8 cellular contexts compared by ENCODE assay signal in the genomic region with DNA sequence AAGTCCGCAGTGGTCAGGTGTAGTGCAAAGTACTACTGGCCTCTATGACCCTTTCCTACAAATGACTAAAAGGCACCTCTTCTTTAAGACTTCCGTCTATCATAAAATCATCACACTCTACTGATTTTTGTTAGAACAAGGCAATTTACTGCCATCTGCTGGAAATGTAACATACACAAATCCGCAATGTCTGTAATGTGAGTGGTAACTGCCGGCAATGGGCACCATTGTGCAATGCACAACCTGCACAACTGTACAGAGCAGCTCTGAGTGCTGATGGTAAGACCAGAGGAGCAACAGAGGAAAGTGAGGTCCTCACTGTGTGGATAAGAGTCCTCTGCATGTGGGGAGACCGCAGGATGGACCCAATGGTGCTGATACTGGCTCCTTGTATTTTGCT.
DNase-seq lines count a peak whose midpoint lies in the region; ATAC-seq, FAIRE-seq and TF ChIP-seq lines count a peak whose summit lies in the region.

No MANE protein-coding gene starts in this region.

- H3K27me3 Mint-ChIP-seq in activated T-helper 2 cell treated with anti-CD3 and anti-CD28 coated beads, Interferon-gamma antibody, Interleukin-2, Interleukin-4, amounts not matched to agents 10 μg/mL and 5 μg/mL and 100 μg/mL, durations not matched to agents 14 hours and 24 hours and 36 hours (ENCODE audit: low read depth) = no peaks in the 10 kb centered on the region

- CTCF ChIA-PET in RWPE1 (lab: Yijun Ruan, JAX) = no interaction called here

- no peak overlapping the region for H3K4me3 ChIP-seq in kidney (ENCODE audit: low read length in 2 of 2)

- H3K9me3 ChIP-seq in kidney (ENCODE audit: control insufficient read depth in 1 of 2, low read length in 2 of 2) = no peaks in the 10 kb centered on the region

- no peak overlapping the region for H3K4me3 Mint-ChIP-seq in activated T-helper 2 cell treated with anti-CD3 and anti-CD28 coated beads, Interferon-gamma antibody, Interleukin-2, Interleukin-4, amounts not matched to agents 10 μg/mL and 5 μg/mL and 100 μg/mL, durations not matched to agents 14 hours and 24 hours and 36 hours (ENCODE audit: low read depth)

- H3K27ac ChIP-seq in RWPE1 (no peak overlapping the region), kidney (ENCODE audit: low read depth in 2 of 2, low read length in 2 of 2) (no peak overlapping the region)

- H3K4me1 ChIP-seq in kidney (ENCODE audit: control insufficient read depth in 1 of 2, insufficient read depth in 1 of 2, low read depth in 1 of 2, low read length in 2 of 2) = no peaks in the 10 kb centered on the region

- H3K4me1 Mint-ChIP-seq in activated T-helper 2 cell treated with anti-CD3 and anti-CD28 coated beads, Interferon-gamma antibody, Interleukin-2, Interleukin-4, amounts not matched to agents 10 μg/mL and 5 μg/mL and 100 μg/mL, durations not matched to agents 14 hours and 24 hours and 36 hours (ENCODE audit: low read depth) = no peaks in the 10 kb centered on the region

- FAIRE-seq in kidney (lab: Jason Lieb, UNC) = no peak

- H3K27ac Mint-ChIP-seq in activated T-helper 2 cell treated with anti-CD3 and anti-CD28 coated beads, Interferon-gamma antibody, Interleukin-2, Interleukin-4, amounts not matched to agents 10 μg/mL and 5 μg/mL and 100 μg/mL, durations not matched to agents 14 hours and 24 hours and 36 hours = no peak overlapping the region

- no peaks in the 10 kb centered on the region for H3K36me3 ChIP-seq in kidney (ENCODE audit: control insufficient read depth in 1 of 2, insufficient read depth in 2 of 2, low read length in 2 of 2)

- ATAC-seq in HG02885 (IDR thresholded peaks at IDR 0.05; ENCODE audit: poor library complexity, unreplicated experiment) (peak; percentile 66), GM21529 (IDR thresholded peaks at IDR 0.05; ENCODE audit: unreplicated experiment) (no peak), GM21360 (IDR thresholded peaks at IDR 0.05; ENCODE audit: unreplicated experiment) (no peak)

- intact Hi-C loops in kidney (cut with DNase I) = no loop called here
- intact Hi-C loops in activated T-helper 2 cell treated with anti-CD3 and anti-CD28 coated beads, Interferon-gamma antibody, Interleukin-2, Interleukin-4, amounts not matched to agents 10 μg/mL and 5 μg/mL and 100 μg/mL, durations not matched to agents 14 hours and 24 hours and 36 hours (cut with micrococcal nuclease) = no loop called here

- TF ChIP-seq CTCF in RWPE1 (conservative IDR thresholded peaks at IDR 0.05; ENCODE audit: low read depth) (peak; percentile 18; the same call in 1 of the 2 replicates), kidney (IDR thresholded peaks at IDR 0.05; ENCODE audit: borderline replicate concordance, extremely low read depth, insufficient read depth) (peak; percentile 6)

- peak; percentile 68 for DNase-seq in Ammon's horn (ENCODE audit: low spot score)
- DNase-seq in RWPE1 (ENCODE audit: low spot score) = peak; percentile 20
- DNase-seq in kidney = no peak
- DNase-seq in COLO829 (ENCODE audit: low spot score) = no peak
- no peak for DNase-seq in activated T-helper 2 cell treated with anti-CD3 and anti-CD28 coated beads, Interferon-gamma antibody, Interleukin-2, Interleukin-4, amounts not matched to agents 10 μg/mL and 5 μg/mL and 100 μg/mL, durations not matched to agents 14 hours and 24 hours and 36 hours (ENCODE audit: low spot score)

- H3K9me3 Mint-ChIP-seq in activated T-helper 2 cell treated with anti-CD3 and anti-CD28 coated beads, Interferon-gamma antibody, Interleukin-2, Interleukin-4, amounts not matched to agents 10 μg/mL and 5 μg/mL and 100 μg/mL, durations not matched to agents 14 hours and 24 hours and 36 hours = no peaks in the 10 kb centered on the region

- H3K9ac ChIP-seq in kidney (ENCODE audit: low read length in 2 of 2) = no peak overlapping the region

- no peaks in the 10 kb centered on the region for H3K36me3 Mint-ChIP-seq in activated T-helper 2 cell treated with anti-CD3 and anti-CD28 coated beads, Interferon-gamma antibody, Interleukin-2, Interleukin-4, amounts not matched to agents 10 μg/mL and 5 μg/mL and 100 μg/mL, durations not matched to agents 14 hours and 24 hours and 36 hours (ENCODE audit: low read depth)

- POLR2A ChIA-PET in RWPE1 (lab: Yijun Ruan, JAX; ENCODE audit: low non-redundant PET) = no interaction called here

Comparison
In these comparisons a context has a peak if more than half of its experiments do, and no peak if none do; other contexts are left out.
1. DNase-seq: peak in Ammon's horn (single experiment) and RWPE1 (single experiment); none in kidney (single experiment), COLO829 (single experiment) and activated T-helper 2 cell treated with anti-CD3 and anti-CD28 coated beads, Interferon-gamma antibody, Interleukin-2, Interleukin-4, amounts not matched to agents 10 μg/mL and 5 μg/mL and 100 μg/mL, durations not matched to agents 14 hours and 24 hours and 36 hours (single experiment).